8 cellular contexts compared by ENCODE assay signal in the genomic region with DNA sequence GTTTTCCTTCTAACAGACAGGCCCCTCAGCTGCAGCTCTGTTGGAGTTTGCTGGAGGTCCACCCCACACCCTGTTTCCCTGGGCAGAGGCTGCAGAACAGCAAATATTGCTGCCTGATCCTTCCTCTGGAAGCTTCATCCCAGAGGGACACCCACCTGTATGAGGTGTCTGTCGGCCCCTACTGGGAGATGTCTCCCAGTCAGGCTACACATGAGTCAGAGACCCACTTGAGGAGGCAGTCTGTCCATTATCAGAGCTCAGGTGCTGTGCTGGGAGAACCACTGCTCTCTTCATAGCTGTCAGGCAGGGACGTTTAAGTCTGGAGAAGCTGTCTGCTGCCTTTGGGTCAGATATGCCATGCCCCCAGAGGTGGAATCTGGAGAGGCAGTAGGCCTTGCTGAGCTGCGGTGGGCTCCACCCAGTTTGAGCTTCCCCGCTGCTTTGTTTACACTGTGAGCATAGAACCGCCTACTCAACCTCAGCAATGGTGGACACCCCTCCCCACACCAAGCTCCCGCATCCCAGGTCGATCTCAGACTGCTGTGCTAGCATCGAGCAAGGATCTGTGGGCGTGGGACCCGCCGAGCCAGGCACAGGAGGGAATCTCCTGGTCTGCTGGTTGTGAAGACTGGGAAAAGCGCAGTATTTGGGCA.
DNase-seq lines count a peak whose midpoint lies in the region; ATAC-seq and TF ChIP-seq lines count a peak whose summit lies in the region.
"Not testable (repeated sequence)": the region's sequence is repeated elsewhere in the genome, so short reads cannot be mapped to it uniquely, and the experiment has no call there.

No MANE protein-coding gene starts in this region.

- H3K9me3 Mint-ChIP-seq in WTC11 (peaks cover 10% of the 10 kb centered on the region), nephron progenitor cell (peaks cover 25% of the 10 kb centered on the region)
- not testable (repeated sequence) for H3K9me3 Mint-ChIP-seq in type B pancreatic cell

- not testable (repeated sequence) for H3K9me2 ChIP-seq in Karpas-422 (replicated peaks; ENCODE audit: insufficient read depth, low read length)

- DNase-seq in H4 (ENCODE audit: low spot score) (peak; percentile 37), Karpas-422 (peak; percentile 23), NCI-H510A treated with DMSO at 0.1 percent for 48 hours (lab: John Stamatoyannopoulos, UW) (peak; percentile 33), WTC11 (ENCODE audit: low spot score) (peak; percentile 63), choroid plexus epithelial cell (ENCODE audit: low read depth) (peak; percentile 12), nephron progenitor cell (peak; percentile 20)
- DNase-seq in type B pancreatic cell (ENCODE audit: extremely low spot score, unreplicated experiment) = not testable (repeated sequence)

- ATAC-seq in WTC11 = peak; percentile 32; the same call in 1 of the 2 replicates

- H3K27me3 Mint-ChIP-seq in WTC11 (ENCODE audit: low read depth); type B pancreatic cell: not testable (repeated sequence)
- H3K27me3 Mint-ChIP-seq in nephron progenitor cell (ENCODE audit: low read depth, poor library complexity) = peaks cover 14% of the 10 kb centered on the region

- not testable (repeated sequence) for TF ChIP-seq CTCF in WTC11 (IDR thresholded peaks at IDR 0.05); choroid plexus epithelial cell (conservative IDR thresholded peaks at IDR 0.05; ENCODE audit: low read depth, low read length); nephron progenitor cell (IDR thresholded peaks at IDR 0.05)
- TF ChIP-seq CTCF in type B pancreatic cell (conservative IDR thresholded peaks at IDR 0.05) = peak; percentile 21

- H3K36me3 ChIP-seq in Karpas-422 (ENCODE audit: insufficient read depth, low read length); iPS-18a (ENCODE audit: control insufficient read depth, low read depth, low read length): not testable (repeated sequence)

- not testable (repeated sequence) for H2AFZ ChIP-seq in Karpas-422 (ENCODE audit: low read length)

- H3K36me3 Mint-ChIP-seq in WTC11; nephron progenitor cell (ENCODE audit: low read depth); type B pancreatic cell: not testable (repeated sequence)

- not testable (repeated sequence) for H3K4me3 Mint-ChIP-seq in WTC11, nephron progenitor cell, type B pancreatic cell

- H3K27me3 ChIP-seq in Karpas-422 (ENCODE audit: low read length); iPS-18a (ENCODE audit: control insufficient read depth, insufficient read depth, low read length): not testable (repeated sequence)

- H3K27ac Mint-ChIP-seq in WTC11, nephron progenitor cell, type B pancreatic cell: not testable (repeated sequence)

- H3K4me1 Mint-ChIP-seq in WTC11 (peaks cover 11% of the 10 kb centered on the region), nephron progenitor cell (peaks cover 44% of the 10 kb centered on the region)
- not testable (repeated sequence) for H3K4me1 Mint-ChIP-seq in type B pancreatic cell (ENCODE audit: unreplicated experiment)

- H3K9ac ChIP-seq in Karpas-422 (ENCODE audit: low read length); iPS-18a (ENCODE audit: low read length): not testable (repeated sequence)

- POLR2A ChIA-PET in WTC11 (lab: Charles Lee) = interaction anchor here (0.9 kb wide), 1 partner anchor 96 kb away, joined by 3 read pairs; no protein-coding TSS in a partner anchor

- CTCF ChIA-PET in WTC11 (lab: Charles Lee) = interaction anchor here (0.6 to 1.8 kb wide), 9 partner anchors 10 to 397 kb away, joined by 3 to 8 read pairs (median 3); no protein-coding TSS in a partner anchor

- H3K27ac ChIP-seq in Karpas-422 (ENCODE audit: low read length); iPS-18a (ENCODE audit: low read length): not testable (repeated sequence)

- not testable (repeated sequence) for H3K4me1 ChIP-seq in Karpas-422 (ENCODE audit: low read length); iPS-18a (ENCODE audit: control insufficient read depth, low read depth, low read length)

- not testable (repeated sequence) for H3K79me2 ChIP-seq in Karpas-422 (ENCODE audit: low read length)

- H3K4me2 ChIP-seq in Karpas-422 (ENCODE audit: low read depth, low read length, poor library complexity, severe bottlenecking) = not testable (repeated sequence)

- H3K4me3 ChIP-seq in Karpas-422 (ENCODE audit: low read length); choroid plexus epithelial cell (ENCODE audit: low read depth, low read length): not testable (repeated sequence)
- H3K4me3 ChIP-seq in iPS-18a (ENCODE audit: low read length) = peak overlapping the region; percentile 13

- not testable (repeated sequence) for H4K20me1 ChIP-seq in Karpas-422 (ENCODE audit: insufficient read depth, low read depth, low read length)

- not testable (repeated sequence) for H3K9me3 ChIP-seq in Karpas-422 (ENCODE audit: low read length); iPS-18a (ENCODE audit: control insufficient read depth, low read depth, low read length)

TF ChIP-seq in WTC11, 78 proteins besides CTCF, POLR2A, EP300 and RAD21:
- peak; percentile 60; the same call in 1 of the 2 replicates for TF ChIP-seq FOXK1 (CRISPR knock-in tag; IDR thresholded peaks at IDR 0.05)
